ENCODE assay signal across 19 cellular contexts in genomic region chr2:26759845-26760244, GRCh38. TPM values are rescaled to one million over a fixed set of nuclear protein-coding genes. Genes with fewer than 3 reads are reported as not detected.
"Had no signal": no experiment of that assay in that cellular context is flagged by ENCODE, and none has a peak within 500 bp of the region (broad histone marks: within the 10 kb centered on the region; RNA-seq: fewer than 3 reads in every experiment).

No MANE protein-coding gene starts in this region.

- H3K4me3 ChIP-seq: hepatocyte, lung, mucosa of descending colon, suprapubic skin, tibial artery, upper lobe of right lung, vagina had no signal

- H3K27me3 ChIP-seq: hepatocyte, suprapubic skin, tibial artery, upper lobe of right lung, vagina had no signal

- H3K36me3 ChIP-seq: suprapubic skin, tibial artery, upper lobe of right lung, vagina had no signal

- H3K36me3 Mint-ChIP-seq: naive thymus-derived CD8-positive, alpha-beta T cell had no signal

- H3K27ac ChIP-seq: hepatocyte, suprapubic skin, tibial artery, upper lobe of right lung, vagina had no signal

- FAIRE-seq: colon, endothelial cell of umbilical vein, small intestine had no signal

- H2AFZ ChIP-seq: hepatocyte had no signal

- H3K4me3 Mint-ChIP-seq: naive thymus-derived CD8-positive, alpha-beta T cell had no signal

- DNase-seq: dermis blood vessel endothelial cell; erythroblast; foreskin melanocyte; head of caudate nucleus; left colon; left ventricle myocardium superior; mucosa of descending colon; naive thymus-derived CD8-positive, alpha-beta T cell; small intestine; stimulated activated CD4-positive, alpha-beta T cell treated with anti-CD3 and anti-CD28 coated beads, Interleukin-2, amount 100 ng/mL, for 48 hours; stimulated activated naive CD8-positive, alpha-beta T cell treated with anti-CD3 and anti-CD28 coated beads, Interleukin-15, Interleukin-2, amounts not matched to agents 100 U/mL and 50 U/mL, for 24 hours; tibial artery; upper lobe of right lung had no signal

- ATAC-seq: left colon; left ventricle myocardium superior; mucosa of descending colon; naive thymus-derived CD8-positive, alpha-beta T cell; stimulated activated naive CD8-positive, alpha-beta T cell treated with anti-CD3 and anti-CD28 coated beads, Interleukin-15, Interleukin-2, amounts not matched to agents 100 U/mL and 50 U/mL, for 24 hours; upper lobe of right lung had no signal

- H3K9me3 ChIP-seq: mucosa of descending colon, suprapubic skin, tibial artery, upper lobe of right lung, vagina had no signal

- H3K4me2 ChIP-seq: hepatocyte had no signal

RNA-seq across cellular contexts. Expression of gene CENPA, which starts 26.0 kb away (rescaled TPM):
- total RNA-seq: left ventricle myocardium superior, vagina had no signal
